In genomic region chr15:45641374-45641778, GRCh38 we compare ENCODE assay signal across 8 cellular contexts. TPM values are rescaled to one million over a fixed set of nuclear protein-coding genes. Genes with fewer than 3 reads are reported as not detected.
DNase-seq lines count a peak whose midpoint lies in the region; ATAC-seq and TF ChIP-seq lines count a peak whose summit lies in the region.

No MANE protein-coding gene starts in this region.

- TF ChIP-seq CTCF in RWPE2 (IDR thresholded peaks at IDR 0.05; ENCODE audit: poor library complexity, severe bottlenecking), result peak; percentile 33
- TF ChIP-seq CTCF in fibroblast of villous mesenchyme (IDR thresholded peaks at IDR 0.05; ENCODE audit: insufficient read depth, low read depth, low read length), result peak; percentile 21

- H3K27me3 ChIP-seq in RWPE2 (ENCODE audit: insufficient read depth, poor library complexity, severe bottlenecking) (no peaks in the 10 kb centered on the region), skeletal muscle satellite cell (ENCODE audit: control insufficient read depth, insufficient read depth, low read length) (no peaks in the 10 kb centered on the region)

- ATAC-seq in RWPE2 (ENCODE audit: low read depth), result peak; percentile 72
- ATAC-seq in GM21381 (IDR thresholded peaks at IDR 0.05; ENCODE audit: unreplicated experiment), result no peak
- no peak for ATAC-seq in HG02759 (IDR thresholded peaks at IDR 0.05; ENCODE audit: unreplicated experiment)

- H3K36me3 ChIP-seq in RWPE2 (ENCODE audit: low read depth), result peaks cover 35% of the 10 kb centered on the region
- H3K36me3 ChIP-seq in skeletal muscle satellite cell (ENCODE audit: insufficient read depth, low read length), result no peaks in the 10 kb centered on the region

- H3K4me3 ChIP-seq in RWPE2 (ENCODE audit: severe bottlenecking) (no peak overlapping the region), fibroblast of villous mesenchyme (ENCODE audit: low read depth, low read length) (no peak overlapping the region), skeletal muscle satellite cell (ENCODE audit: low read length) (peak overlapping the region; percentile 53)

- H3K9me3 ChIP-seq in RWPE2 (ENCODE audit: severe bottlenecking) (no peaks in the 10 kb centered on the region), skeletal muscle satellite cell (replicated peaks; ENCODE audit: low read length) (no peaks in the 10 kb centered on the region)

- H3K4me1 ChIP-seq in RWPE2 (ENCODE audit: insufficient read depth, poor library complexity, severe bottlenecking) (peaks cover 94% of the 10 kb centered on the region), skeletal muscle satellite cell (ENCODE audit: control insufficient read depth, insufficient read depth, low read length) (peaks cover 84% of the 10 kb centered on the region)

- DNase-seq in H4 (ENCODE audit: low spot score), result peak; percentile 66
- DNase-seq in RWPE2 (ENCODE audit: low spot score), result peak; percentile 91
- DNase-seq in fibroblast of villous mesenchyme (ENCODE audit: low read depth), result peak; percentile 97
- DNase-seq in NCI-H128 (lab: John Stamatoyannopoulos, UW; ENCODE audit: unreplicated experiment), result no peak
- DNase-seq in foreskin melanocyte, result no peak

- peak overlapping the region; percentile 63 for H3K9ac ChIP-seq in skeletal muscle satellite cell (ENCODE audit: low read depth, low read length)

- peak overlapping the region; percentile 71 for H3K4me2 ChIP-seq in skeletal muscle satellite cell (ENCODE audit: low read length)

- H3K27ac ChIP-seq in RWPE2 (ENCODE audit: poor library complexity, severe bottlenecking), result peak overlapping the region; percentile 100

RNA-seq across cellular contexts. Expression of gene SQOR, which starts 6.5 kb away (rescaled TPM):
- total RNA-seq in H4 (2014; rRNA removed; shearing (Covaris generic)), result 7.5 and 16.1 TPM in 2 replicates
- 46.7 and 81.6 TPM in 2 replicates for total RNA-seq in fibroblast of villous mesenchyme
- total RNA-seq in skeletal muscle satellite cell (2012; rRNA removed), result 228 and 238 TPM in 2 replicates

RNA-seq across cellular contexts. Expression of gene BLOC1S6, which starts 54.2 kb away (rescaled TPM):
- 44.0 and 59.2 TPM in 2 replicates for total RNA-seq in H4 (2014; rRNA removed; shearing (Covaris generic))
- total RNA-seq in fibroblast of villous mesenchyme, result 74.7 and 87.2 TPM in 2 replicates
- total RNA-seq in skeletal muscle satellite cell (2012; rRNA removed), result 63.6 and 64.7 TPM in 2 replicates

Comparison
In these comparisons a context has a peak if more than half of its experiments do, and no peak if none do; other contexts are left out.
1. DNase-seq: peak in H4 (single experiment), RWPE2 (single experiment) and fibroblast of villous mesenchyme (single experiment); none in NCI-H128 (single experiment) and foreskin melanocyte (single experiment).